ENCODE assay signal across 24 cellular contexts in the genomic region with DNA sequence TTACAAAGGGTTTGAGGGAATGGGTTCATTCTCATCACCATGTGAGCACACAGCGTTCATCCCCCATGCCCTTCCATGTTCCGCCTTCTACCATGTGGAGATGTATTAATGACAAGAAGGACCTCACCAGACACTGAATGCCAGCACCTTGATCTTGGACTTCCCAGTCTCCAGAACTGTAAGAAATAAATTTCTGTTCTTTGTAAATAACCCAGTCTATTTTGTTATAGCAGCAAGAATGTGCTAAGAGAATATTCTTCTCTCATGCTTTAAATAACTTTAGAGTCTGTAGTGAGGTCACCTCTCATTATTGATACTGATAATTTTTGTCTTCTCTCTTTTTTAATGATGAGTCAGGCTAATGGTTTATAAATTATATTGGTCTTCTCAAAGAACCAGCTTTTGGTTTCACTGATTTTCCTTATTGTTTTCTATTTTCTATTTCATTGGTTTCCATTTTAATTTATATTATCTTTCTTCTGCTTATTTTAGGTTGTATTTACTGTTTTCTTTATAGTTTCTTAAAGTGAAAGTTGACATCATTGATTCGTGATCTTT.
"Had no signal": no experiment of that assay in that cellular context is flagged by ENCODE, and none has a peak within 500 bp of the region (broad histone marks: within the 10 kb centered on the region; RNA-seq: fewer than 3 reads in every experiment).

No MANE protein-coding gene starts in this region.

- H3K4me1 ChIP-seq: SJCRH30 had no signal

- H3K27me3 ChIP-seq: MG63 had no signal

- H3K9me3 ChIP-seq: MG63, SJCRH30 had no signal

- DNase-seq: KBM-7; MG63; NCI-H1092; NCI-H1105 treated with DMSO at 0.1 percent for 48 hours; NCI-H1417 treated with DMSO at 0.1 percent for 48 hours; NCI-H146; NCI-H1694 treated with DMSO at 0.1 percent for 48 hours; NCI-H2029; NCI-H2081 treated with DMSO at 0.1 percent for 48 hours; NCI-H2171; NCI-H226; NCI-H446; NCI-H510A; NCI-H524 treated with DMSO at 0.1 percent for 48 hours; NCI-H69; NCI-H774; NK-92 treated with Interleukin-12 subunit alpha and Interleukin-12 subunit beta, amount 100 ng/mL, for 24 hours; PC-3; SHP77 treated with DMSO at 0.1 percent for 48 hours; SJCRH30; T-helper 1 cell had no signal

- ATAC-seq: Panc1, PC-3, Right ventricle myocardium inferior, SK-N-SH treated with all-trans-retinoic acid at 6 μM for 48 hours had no signal

- H3K36me3 ChIP-seq: MG63, SJCRH30 had no signal

- H3K4me3 ChIP-seq: MG63, SJCRH30 had no signal

- H3K27ac ChIP-seq: SJCRH30 had no signal
